1 cellular context compared by ENCODE assay signal in genomic region chr3:196711838-196712513, GRCh38.
A peak's percentile ranks its signal among the peaks of the same experiment; 100 is the strongest.
TF ChIP-seq lines count a peak whose summit lies in the region.

CEP19 (minus strand) TSS chr3:196712250; CDS start chr3:196708657, 3,593 bp downstream.
PIGX (plus strand) TSS chr3:196712377.

TF ChIP-seq in GM12878, 131 proteins besides CTCF, POLR2A, EP300 and RAD21 (continued from another document and continues in another):
- TF ChIP-seq CUX1 (IDR thresholded peaks at IDR 0.05; ENCODE audit: insufficient replicate concordance, low read depth, low read length) (no peak), FOXM1 (IDR thresholded peaks at IDR 0.05; ENCODE audit: low read depth, low read length) (peak; percentile 58; the same call in 1 of the 2 replicates), ZBTB33 (IDR thresholded peaks at IDR 0.05) (no peak), STAT3 (IDR thresholded peaks at IDR 0.05; ENCODE audit: low read depth, low read length) (no peak), PBX3 (IDR thresholded peaks at IDR 0.05; ENCODE audit: insufficient replicate concordance, low read depth, low read length) (peak; percentile 16), RELB (IDR thresholded peaks at IDR 0.05; ENCODE audit: low read depth) (peak; percentile 79), EZH2 (IDR thresholded peaks at IDR 0.05; ENCODE audit: borderline replicate concordance, control insufficient read depth, low read depth, low read length) (no peak), TCF7 (IDR thresholded peaks at IDR 0.05; ENCODE audit: borderline replicate concordance) (no peak), ASH2L (IDR thresholded peaks at IDR 0.05; ENCODE audit: borderline replicate concordance, low read depth) (peak; percentile 82; the same call in 1 of the 2 replicates), CEBPZ (IDR thresholded peaks at IDR 0.05; ENCODE audit: low read depth, low read length) (no peak), ZBED1 (IDR thresholded peaks at IDR 0.05; ENCODE audit: borderline replicate concordance) (no peak), SIN3A (IDR thresholded peaks at IDR 0.05; ENCODE audit: low read depth, low read length) (peak; percentile 61; the same call in 1 of the 2 replicates), SUZ12 (IDR thresholded peaks at IDR 0.05; ENCODE audit: unreplicated experiment) (no peak), ZNF24 (IDR thresholded peaks at IDR 0.05) (no peak), CBFB (IDR thresholded peaks at IDR 0.05; ENCODE audit: low read depth) (peak; percentile 88), RAD51 (IDR thresholded peaks at IDR 0.05) (no peak), PKNOX1 (IDR thresholded peaks at IDR 0.05) (0 out of 2 replicates have a peak, but pooled peaks have one; percentile 10), HDAC6 (IDR thresholded peaks at IDR 0.05; ENCODE audit: unreplicated experiment) (no peak), SMC3 (IDR thresholded peaks at IDR 0.05; ENCODE audit: borderline replicate concordance, low read length) (no peak), ATF3 (IDR thresholded peaks at IDR 0.05; ENCODE audit: borderline replicate concordance, extremely low read depth, low read depth, low read length) (no peak), REST (IDR thresholded peaks at IDR 0.05; ENCODE audit: low read depth, low read length) (0 out of 2 replicates have a peak, but pooled peaks have one; percentile 6), STAT1 (conservative IDR thresholded peaks at IDR 0.05) (peak; percentile 64; the same call in 1 of the 2 replicates), HDGF (IDR thresholded peaks at IDR 0.05) (peak; percentile 64; the same call in 1 of the 2 replicates), HDAC2 (IDR thresholded peaks at IDR 0.05) (no peak), ZZZ3 (IDR thresholded peaks at IDR 0.05; ENCODE audit: control insufficient read depth, insufficient read length, low read depth) (no peak), POU2F2 (IDR thresholded peaks at IDR 0.05; ENCODE audit: borderline replicate concordance, low read depth, low read length) (peak; percentile 53; the same call in 1 of the 3 replicates), MTA2 (IDR thresholded peaks at IDR 0.05; ENCODE audit: low read depth) (peak; percentile 65; the same call in 1 of the 2 replicates), RFX5 (IDR thresholded peaks at IDR 0.05; ENCODE audit: low read depth, low read length) (no peak), MEF2B (IDR thresholded peaks at IDR 0.05; ENCODE audit: partially characterized antibody, poor library complexity, severe bottlenecking) (peak; percentile 70), LARP7 (IDR thresholded peaks at IDR 0.05) (peak; percentile 96), SREBF2 (IDR thresholded peaks at IDR 0.05; ENCODE audit: low read length) (no peak), NBN (IDR thresholded peaks at IDR 0.05) (peak; percentile 63; the same call in 1 of the 2 replicates), ELK1 (IDR thresholded peaks at IDR 0.05; ENCODE audit: low read depth, low read length) (no peak), CREB1 (IDR thresholded peaks at IDR 0.05; ENCODE audit: low read depth) (peak; percentile 57; the same call in 1 of the 2 replicates), MAX (IDR thresholded peaks at IDR 0.05; ENCODE audit: low read depth, low read length) (no peak), MTA3 (IDR thresholded peaks at IDR 0.05; ENCODE audit: borderline replicate concordance, low read length) (no peak; the same call in 1 of the 2 replicates), WRNIP1 (IDR thresholded peaks at IDR 0.05; ENCODE audit: borderline replicate concordance, low read depth, low read length) (no peak), EED (IDR thresholded peaks at IDR 0.05; ENCODE audit: low read depth) (peak; percentile 93), MYC (IDR thresholded peaks at IDR 0.05; ENCODE audit: insufficient read depth, insufficient read length, insufficient replicate concordance, low read length, severe bottlenecking) (no peak), GABPA (IDR thresholded peaks at IDR 0.05; ENCODE audit: low read depth) (no peak), MYB (IDR thresholded peaks at IDR 0.05; ENCODE audit: borderline replicate concordance, low read depth, low read length) (no peak)
